In genomic region chr12:99059824-99060526, GRCh38 we compare ENCODE assay signal across 15 cellular contexts.
A peak's percentile ranks its signal among the peaks of the same experiment; 100 is the strongest.
DNase-seq lines count a peak whose midpoint lies in the region; ATAC-seq and TF ChIP-seq lines count a peak whose summit lies in the region.
"Had no signal": no experiment of that assay in that cellular context is flagged by ENCODE, and none has a peak within 500 bp of the region (broad histone marks: within the 10 kb centered on the region; RNA-seq: fewer than 3 reads in every experiment).

No MANE protein-coding gene starts in this region.

- H3K27me3 ChIP-seq in dorsolateral prefrontal cortex (no peaks in the 10 kb centered on the region), mesendoderm (ENCODE audit: insufficient read depth, low read length, poor library complexity) (no peaks in the 10 kb centered on the region), spleen (replicated peaks in 1 of 7) (no peaks in the 10 kb centered on the region)
- H3K27me3 ChIP-seq: foreskin keratinocyte, neutrophil had no signal

- no peak for TF ChIP-seq POLR2A in spleen (IDR thresholded peaks at IDR 0.05)

- no peak overlapping the region for H3K4me3 Mint-ChIP-seq in activated T-helper 2 cell treated with anti-CD3 and anti-CD28 coated beads, Interferon-gamma antibody, Interleukin-2, Interleukin-4, amounts not matched to agents 10 μg/mL and 5 μg/mL and 100 μg/mL, durations not matched to agents 14 hours and 24 hours and 36 hours (ENCODE audit: low read depth)
- H3K4me3 Mint-ChIP-seq in stimulated activated effector memory CD8-positive, alpha-beta T cell treated with anti-CD3 and anti-CD28 coated beads, Interleukin-12 subunit alpha, Interleukin-12 subunit beta, amount 100 ng/mL, for 72 hours: no peak overlapping the region

- H3K27ac ChIP-seq in dorsolateral prefrontal cortex: peak overlapping the region in 44 of 59 donors; percentile 2 to 77 (median 46)
- H3K27ac ChIP-seq in mesendoderm (ENCODE audit: low read depth, low read length): no peak overlapping the region
- no peak overlapping the region for H3K27ac ChIP-seq in spleen
- H3K27ac ChIP-seq: foreskin keratinocyte, neutrophil had no signal

- no peak overlapping the region for H3K4me2 ChIP-seq in mesendoderm (ENCODE audit: low read length)

- H3K23ac ChIP-seq in mesendoderm (ENCODE audit: low read length): no peak overlapping the region

- H3K4me1 ChIP-seq in mesendoderm (ENCODE audit: control insufficient read depth, low read depth, low read length) (no peaks in the 10 kb centered on the region), spleen (no peaks in the 10 kb centered on the region)
- H3K4me1 ChIP-seq: foreskin keratinocyte had no signal

- H3K36me3 Mint-ChIP-seq in activated T-helper 2 cell treated with anti-CD3 and anti-CD28 coated beads, Interferon-gamma antibody, Interleukin-2, Interleukin-4, amounts not matched to agents 10 μg/mL and 5 μg/mL and 100 μg/mL, durations not matched to agents 14 hours and 24 hours and 36 hours (ENCODE audit: low read depth): no peaks in the 10 kb centered on the region
- no peaks in the 10 kb centered on the region for H3K36me3 Mint-ChIP-seq in stimulated activated effector memory CD8-positive, alpha-beta T cell treated with anti-CD3 and anti-CD28 coated beads, Interleukin-12 subunit alpha, Interleukin-12 subunit beta, amount 100 ng/mL, for 72 hours

- H3K27ac Mint-ChIP-seq in activated T-helper 2 cell treated with anti-CD3 and anti-CD28 coated beads, Interferon-gamma antibody, Interleukin-2, Interleukin-4, amounts not matched to agents 10 μg/mL and 5 μg/mL and 100 μg/mL, durations not matched to agents 14 hours and 24 hours and 36 hours: no peak overlapping the region
- no peak overlapping the region for H3K27ac Mint-ChIP-seq in stimulated activated effector memory CD8-positive, alpha-beta T cell treated with anti-CD3 and anti-CD28 coated beads, Interleukin-12 subunit alpha, Interleukin-12 subunit beta, amount 100 ng/mL, for 72 hours

- H3K36me3 ChIP-seq in mesendoderm (ENCODE audit: control insufficient read depth, insufficient read depth, low read length) (no peaks in the 10 kb centered on the region), spleen (no peaks in the 10 kb centered on the region)
- H3K36me3 ChIP-seq: neutrophil had no signal

- no peak overlapping the region for H2BK120ac ChIP-seq in mesendoderm (ENCODE audit: low read depth, low read length)

- no peaks in the 10 kb centered on the region for H3K9me3 ChIP-seq in spleen
- H3K9me3 ChIP-seq: neutrophil had no signal

- TF ChIP-seq CTCF in dorsolateral prefrontal cortex (IDR thresholded peaks at IDR 0.05 in 54 of 56, conservative IDR thresholded peaks at IDR 0.05 in 2 of 56; ENCODE audit: low read depth in 1 of 56, partially characterized antibody in 56 of 56): no peak
- no peak for TF ChIP-seq CTCF in spleen (IDR thresholded peaks at IDR 0.05 in 8 of 11, conservative IDR thresholded peaks at IDR 0.05 in 3 of 11)

- H3K79me2 ChIP-seq in mesendoderm (ENCODE audit: control insufficient read depth, insufficient read depth, low read length): no peaks in the 10 kb centered on the region

- H3K4me3 ChIP-seq in dorsolateral prefrontal cortex: no peak overlapping the region
- H3K4me3 ChIP-seq in mesendoderm (ENCODE audit: low read length): no peak overlapping the region
- no peak overlapping the region for H3K4me3 ChIP-seq in spleen

- intact Hi-C loops in Right ventricle myocardium inferior (cut with DNase I) (no loop called here), cardiac septum (cut with DNase I) (no loop called here), dorsolateral prefrontal cortex (cut with DNase I) (no loop called here), spleen (cut with DNase I; ENCODE audit: low total_unique reads) (no loop called here)
- intact Hi-C loops in activated T-helper 2 cell treated with anti-CD3 and anti-CD28 coated beads, Interferon-gamma antibody, Interleukin-2, Interleukin-4, amounts not matched to agents 10 μg/mL and 5 μg/mL and 100 μg/mL, durations not matched to agents 14 hours and 24 hours and 36 hours (cut with micrococcal nuclease): no loop called here

- H3K9me3 Mint-ChIP-seq in activated T-helper 2 cell treated with anti-CD3 and anti-CD28 coated beads, Interferon-gamma antibody, Interleukin-2, Interleukin-4, amounts not matched to agents 10 μg/mL and 5 μg/mL and 100 μg/mL, durations not matched to agents 14 hours and 24 hours and 36 hours: no peaks in the 10 kb centered on the region
- peaks cover 4% of the 10 kb centered on the region for H3K9me3 Mint-ChIP-seq in stimulated activated effector memory CD8-positive, alpha-beta T cell treated with anti-CD3 and anti-CD28 coated beads, Interleukin-12 subunit alpha, Interleukin-12 subunit beta, amount 100 ng/mL, for 72 hours

- peak; percentile 70 for DNase-seq in Right ventricle myocardium inferior (ENCODE audit: missing footprints)
- DNase-seq in cardiac septum (ENCODE audit: low spot score): no peak
- peak in 2 of 10 donors; percentile 42 to 51 for DNase-seq in dorsolateral prefrontal cortex
- DNase-seq in mesendoderm: peak; percentile 53
- no peak for DNase-seq in activated T-helper 2 cell treated with anti-CD3 and anti-CD28 coated beads, Interferon-gamma antibody, Interleukin-2, Interleukin-4, amounts not matched to agents 10 μg/mL and 5 μg/mL and 100 μg/mL, durations not matched to agents 14 hours and 24 hours and 36 hours (ENCODE audit: low spot score)
- DNase-seq in stimulated activated effector memory CD8-positive, alpha-beta T cell treated with anti-CD3 and anti-CD28 coated beads, Interleukin-12 subunit alpha, Interleukin-12 subunit beta, amount 100 ng/mL, for 72 hours (ENCODE audit: low spot score in 2 of 2): no peak
- no peak for DNase-seq in NCI-H1930 (lab: John Stamatoyannopoulos, UW)
- DNase-seq in spleen: no peak
- DNase-seq: activated CD4-positive, alpha-beta T cell treated with anti-CD3 and anti-CD28 coated beads, Interleukin-2, amount 50 U/mL, for 48 hours; foreskin keratinocyte; kidney glomerular epithelial cell; NCI-H1436; OCI-M1 had no signal

- H2BK15ac ChIP-seq in mesendoderm (replicated peaks; ENCODE audit: low read depth): no peak overlapping the region

- H2AK5ac ChIP-seq in mesendoderm (ENCODE audit: low read length): no peak overlapping the region

- no peak overlapping the region for H4K8ac ChIP-seq in mesendoderm (ENCODE audit: low read depth, low read length)

- no peaks in the 10 kb centered on the region for H3K27me3 Mint-ChIP-seq in activated T-helper 2 cell treated with anti-CD3 and anti-CD28 coated beads, Interferon-gamma antibody, Interleukin-2, Interleukin-4, amounts not matched to agents 10 μg/mL and 5 μg/mL and 100 μg/mL, durations not matched to agents 14 hours and 24 hours and 36 hours (ENCODE audit: low read depth)

- H3K4me1 Mint-ChIP-seq in activated T-helper 2 cell treated with anti-CD3 and anti-CD28 coated beads, Interferon-gamma antibody, Interleukin-2, Interleukin-4, amounts not matched to agents 10 μg/mL and 5 μg/mL and 100 μg/mL, durations not matched to agents 14 hours and 24 hours and 36 hours (ENCODE audit: low read depth): no peaks in the 10 kb centered on the region
- no peaks in the 10 kb centered on the region for H3K4me1 Mint-ChIP-seq in stimulated activated effector memory CD8-positive, alpha-beta T cell treated with anti-CD3 and anti-CD28 coated beads, Interleukin-12 subunit alpha, Interleukin-12 subunit beta, amount 100 ng/mL, for 72 hours

- H3K9ac ChIP-seq in mesendoderm (ENCODE audit: low read length): no peak overlapping the region

- H3K4ac ChIP-seq in mesendoderm (ENCODE audit: low read depth, low read length): no peak overlapping the region

- H3K18ac ChIP-seq in mesendoderm (ENCODE audit: low read length): no peak overlapping the region

- WGBS in mesendoderm (ENCODE audit: extremely low coverage, insufficient coverage, low lambda C conversion rate): no CpG with 5 or more reads among the region's 10 CpGs
- WGBS in spleen, 5 donors: 57 to 62% (median 60%) methylated on average over 10 of the region's 10 CpGs

- no peak overlapping the region for H4K5ac ChIP-seq in mesendoderm (ENCODE audit: low read length)

- H3K79me1 ChIP-seq in mesendoderm (ENCODE audit: low read length): no peaks in the 10 kb centered on the region

- H2BK5ac ChIP-seq in mesendoderm (ENCODE audit: low read length): no peak overlapping the region

- ATAC-seq in Right ventricle myocardium inferior: peak; percentile 76
- ATAC-seq in stimulated activated effector memory CD8-positive, alpha-beta T cell treated with anti-CD3 and anti-CD28 coated beads, Interleukin-12 subunit alpha, Interleukin-12 subunit beta, amount 100 ng/mL, for 72 hours: no peak
- ATAC-seq: foreskin keratinocyte, HepG2 had no signal

- H3K56ac ChIP-seq in mesendoderm (ENCODE audit: low read length): no peak overlapping the region

Comparison
In these comparisons a context has a peak if more than half of its experiments do, and no peak if none do; other contexts are left out.
1. DNase-seq: peak in Right ventricle myocardium inferior (single experiment) and mesendoderm (single experiment); none in cardiac septum (single experiment), activated T-helper 2 cell treated with anti-CD3 and anti-CD28 coated beads, Interferon-gamma antibody, Interleukin-2, Interleukin-4, amounts not matched to agents 10 μg/mL and 5 μg/mL and 100 μg/mL, durations not matched to agents 14 hours and 24 hours and 36 hours (single experiment), stimulated activated effector memory CD8-positive, alpha-beta T cell treated with anti-CD3 and anti-CD28 coated beads, Interleukin-12 subunit alpha, Interleukin-12 subunit beta, amount 100 ng/mL, for 72 hours (0 of 2), NCI-H1930 (0 of 2) and spleen (single experiment).
2. H3K27ac ChIP-seq: peak in dorsolateral prefrontal cortex (44 of 59); none in mesendoderm (single experiment) and spleen (0 of 8).